10 cellular contexts compared by ENCODE assay signal in genomic region chr18:63160172-63160995, GRCh38.
DNase-seq lines count a peak whose midpoint lies in the region; ATAC-seq and TF ChIP-seq lines count a peak whose summit lies in the region.
"Had no signal": no experiment of that assay in that cellular context is flagged by ENCODE, and none has a peak within 500 bp of the region (broad histone marks: within the 10 kb centered on the region; RNA-seq: fewer than 3 reads in every experiment).

No MANE protein-coding gene starts in this region.

- no peaks in the 10 kb centered on the region for H3K9me3 ChIP-seq in heart right ventricle
- H3K9me3 ChIP-seq in hepatocyte (ENCODE audit: low read depth): no peaks in the 10 kb centered on the region
- no peaks in the 10 kb centered on the region for H3K9me3 ChIP-seq in transverse colon

- in situ Hi-C loops in transverse colon (cut with MboI; ENCODE audit: low pct_ligation_motif_present in 1 of 4, low pct_unique_long_range_greater_than_20kb in 1 of 4, low sequenced_read_pairs in 3 of 4): no loop called here

- H3K27me3 ChIP-seq in heart right ventricle (no peaks in the 10 kb centered on the region), hepatocyte (no peaks in the 10 kb centered on the region), transverse colon (no peaks in the 10 kb centered on the region)

- H2AFZ ChIP-seq in hepatocyte: no peak overlapping the region

- TF ChIP-seq POLR2A in transverse colon (IDR thresholded peaks at IDR 0.05): no peak

- no peak overlapping the region for H3K4me2 ChIP-seq in hepatocyte

- no peaks in the 10 kb centered on the region for H3K9me2 ChIP-seq in hepatocyte (replicated peaks; ENCODE audit: insufficient read depth)

- 82 to 86% methylated on average over 13 of the region's 13 CpGs for WGBS in heart right ventricle, 2 donors
- WGBS in hepatocyte (ENCODE audit: low lambda C conversion rate, missing lambda C conversion rate): 87% methylated on average over 13 of the region's 13 CpGs
- WGBS in transverse colon (ENCODE audit: low coverage in 1 of 2), 2 donors: 73 to 89% methylated on average over 13 of the region's 13 CpGs

- H3K27ac ChIP-seq in heart right ventricle (peak overlapping the region in 6 of 10 donors; percentile 25 to 86 (median 75)), hepatocyte (peak overlapping the region; percentile 92), transverse colon (peak overlapping the region; percentile 68 to 85 (median 76)), caudate nucleus (ENCODE audit: low read depth, low read length) (no peak overlapping the region)

- no peak for TF ChIP-seq EP300 in transverse colon (IDR thresholded peaks at IDR 0.05; ENCODE audit: low read depth)

- no peak overlapping the region for H3K4me3 ChIP-seq in heart right ventricle
- no peak overlapping the region for H3K4me3 ChIP-seq in hepatocyte
- H3K4me3 ChIP-seq in transverse colon: no peak overlapping the region

- TF ChIP-seq CTCF in heart right ventricle (IDR thresholded peaks at IDR 0.05) (no peak), hepatocyte (IDR thresholded peaks at IDR 0.05; ENCODE audit: poor library complexity) (no peak), transverse colon (IDR thresholded peaks at IDR 0.05) (no peak)

- no peaks in the 10 kb centered on the region for H3K79me2 ChIP-seq in hepatocyte

- no peaks in the 10 kb centered on the region for H3K36me3 ChIP-seq in heart right ventricle
- no peaks in the 10 kb centered on the region for H3K36me3 ChIP-seq in hepatocyte (replicated peaks; ENCODE audit: insufficient read depth, low read depth)
- H3K36me3 ChIP-seq in transverse colon: no peaks in the 10 kb centered on the region

- no peaks in the 10 kb centered on the region for H4K20me1 ChIP-seq in hepatocyte (ENCODE audit: insufficient read depth, poor library complexity, severe bottlenecking)

- ATAC-seq in heart right ventricle (peak in 1 of 8 donors; percentile 7), Right ventricle myocardium superior (ENCODE audit: poor library complexity) (no peak), GM21619 (IDR thresholded peaks at IDR 0.05; ENCODE audit: unreplicated experiment) (no peak)

- intact Hi-C loops in heart right ventricle (cut with DNase I): no loop called here
- intact Hi-C loops in Right ventricle myocardium superior (cut with DNase I): no loop called here
- intact Hi-C loops in transverse colon (cut with DNase I; ENCODE audit: low total_unique reads): no loop called here

- H3K4me1 ChIP-seq in heart right ventricle: peaks cover 14 to 61% (median 32%) of the 10 kb centered on the region in 9 donors
- peaks cover 28% of the 10 kb centered on the region for H3K4me1 ChIP-seq in hepatocyte (ENCODE audit: insufficient read depth)
- H3K4me1 ChIP-seq in transverse colon: peaks cover 31 to 68% (median 48%) of the 10 kb centered on the region in 4 donors

- DNase-seq in heart right ventricle (no peak), Right ventricle myocardium superior (no peak), hepatocyte (ENCODE audit: low spot score) (no peak), transverse colon (no peak), caudate nucleus (lab: John Stamatoyannopoulos, UW) (no peak), NCI-H1417 (lab: John Stamatoyannopoulos, UW) (no peak)
- peak; percentile 38 to 53 for DNase-seq in activated CD4-positive, alpha-beta T cell treated with anti-CD3 and anti-CD28 coated beads, Interleukin-2, amount 50 U/mL, for 48 hours
- DNase-seq: GOT3, NCI-H1436 had no signal

Comparison
In these comparisons a context has a peak if more than half of its experiments do, and no peak if none do; other contexts are left out.
1. DNase-seq: peak in activated CD4-positive, alpha-beta T cell treated with anti-CD3 and anti-CD28 coated beads, Interleukin-2, amount 50 U/mL, for 48 hours (2 of 2); none in heart right ventricle (0 of 2), Right ventricle myocardium superior (single experiment), hepatocyte (single experiment), transverse colon (single experiment), caudate nucleus (0 of 61) and NCI-H1417 (0 of 3).